Comparison of ENCODE assay signal across 7 cellular contexts in the genomic region with DNA sequence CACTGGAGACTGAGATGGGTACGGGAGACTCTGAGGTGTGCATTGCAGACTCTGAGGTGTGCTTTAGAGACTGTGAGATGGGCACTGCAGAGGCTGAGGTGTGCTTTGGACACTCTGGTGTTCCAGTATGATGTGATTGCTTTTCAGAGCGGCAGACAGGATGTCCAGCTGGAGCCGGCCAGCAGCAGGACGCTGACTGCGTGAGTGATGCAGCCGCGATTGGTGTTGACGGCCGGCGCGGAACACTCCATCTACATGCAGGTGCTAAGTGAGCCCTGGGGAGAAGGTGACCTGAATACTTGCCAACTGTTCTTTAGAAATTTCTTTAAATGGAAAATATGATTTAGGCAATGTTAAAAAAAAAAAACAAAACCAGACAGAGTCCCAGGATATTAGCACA.
"Had no signal": no experiment of that assay in that cellular context is flagged by ENCODE, and none has a peak within 500 bp of the region (broad histone marks: within the 10 kb centered on the region; RNA-seq: fewer than 3 reads in every experiment).

No MANE protein-coding gene starts in this region.

- H3K27ac ChIP-seq: GM23248 had no signal

- H3K27ac Mint-ChIP-seq: HFFc6 had no signal

- H3K4me3 Mint-ChIP-seq: HFFc6 had no signal

- H3K4me3 ChIP-seq: GM23248, HAP-1 had no signal

- H3K4me1 ChIP-seq: HAP-1 had no signal

- H3K36me3 ChIP-seq: HAP-1 had no signal

- DNase-seq: GM23248, GOT3, H7, HFFc6, IMR-90 had no signal

- ATAC-seq: HCT116 had no signal

- H3K9me3 ChIP-seq: HAP-1 had no signal
